ENCODE assay signal across 8 cellular contexts in genomic region chr20:48824830-48825550, GRCh38. TPM values are rescaled to one million over a fixed set of nuclear protein-coding genes. Genes with fewer than 3 reads are reported as not detected.
DNase-seq lines count a peak whose midpoint lies in the region; ATAC-seq, FAIRE-seq and TF ChIP-seq lines count a peak whose summit lies in the region.

No MANE protein-coding gene starts in this region.

- no peaks in the 10 kb centered on the region for H3K9me3 Mint-ChIP-seq in CD8-positive, alpha-beta T cell
- no peaks in the 10 kb centered on the region for H3K9me3 Mint-ChIP-seq in brain
- H3K9me3 Mint-ChIP-seq in neural crest cell, result no peaks in the 10 kb centered on the region

- H3K36me3 Mint-ChIP-seq in CD8-positive, alpha-beta T cell, result peaks cover 17% of the 10 kb centered on the region
- H3K36me3 Mint-ChIP-seq in brain (no peaks in the 10 kb centered on the region), neural crest cell (ENCODE audit: low read depth) (no peaks in the 10 kb centered on the region)

- no peak overlapping the region for H3K27ac Mint-ChIP-seq in CD8-positive, alpha-beta T cell
- H3K27ac Mint-ChIP-seq in brain, result peak overlapping the region; percentile 90 to 97 (median 96)
- H3K27ac Mint-ChIP-seq in neural crest cell (ENCODE audit: unreplicated experiment), result peak overlapping the region; percentile 67

- H3K27me3 Mint-ChIP-seq in CD8-positive, alpha-beta T cell (ENCODE audit: low read depth), result no peaks in the 10 kb centered on the region
- H3K27me3 Mint-ChIP-seq in brain, result peaks cover 24% of the 10 kb centered on the region
- H3K27me3 Mint-ChIP-seq in neural crest cell (ENCODE audit: low read depth), result no peaks in the 10 kb centered on the region

- H3K36me3 ChIP-seq in CD8-positive, alpha-beta T cell (ENCODE audit: insufficient read depth, low read length), result no peaks in the 10 kb centered on the region

- ATAC-seq in CD8-positive, alpha-beta T cell, result no peak
- no peak for ATAC-seq in GM19467 (IDR thresholded peaks at IDR 0.05; ENCODE audit: unreplicated experiment)
- no peak for ATAC-seq in left colon

- peak; percentile 64 for FAIRE-seq in HTR-8/SVneo (lab: Jason Lieb, UNC)

- no peak for TF ChIP-seq CTCF in CD8-positive, alpha-beta T cell (IDR thresholded peaks at IDR 0.05)
- no peak for TF ChIP-seq CTCF in brain (conservative IDR thresholded peaks at IDR 0.05)
- TF ChIP-seq CTCF in neural crest cell (conservative IDR thresholded peaks at IDR 0.05), result no peak

- CTCF ChIA-PET in CD8-positive, alpha-beta T cell (lab: Charles Lee), result interaction anchor here (1.0 to 1.3 kb wide), 2 partner anchors 59 to 80 kb away, joined by 3 to 4 read pairs; no protein-coding TSS in a partner anchor

- H3K4me1 ChIP-seq in CD8-positive, alpha-beta T cell (ENCODE audit: insufficient read depth, low read length), result peaks cover 65% of the 10 kb centered on the region

- peak overlapping the region; percentile 65 for H3K4me3 ChIP-seq in CD8-positive, alpha-beta T cell (ENCODE audit: low read depth, low read length)

- no peaks in the 10 kb centered on the region for H3K9me3 ChIP-seq in CD8-positive, alpha-beta T cell (ENCODE audit: low read length)

- DNase-seq in CD8-positive, alpha-beta T cell, result no peak
- DNase-seq in HTR-8/SVneo (ENCODE audit: insufficient read length, low spot score) (no peak), neural crest cell (ENCODE audit: low read depth, low spot score) (no peak), NCI-H1436 treated with DMSO at 0.1 percent for 48 hours (lab: John Stamatoyannopoulos, UW) (no peak), left colon (no peak)
- no peak for DNase-seq in stimulated activated CD4-positive, alpha-beta T cell treated with anti-CD3 and anti-CD28 coated beads, Interleukin-2, amount 100 ng/mL, for 48 hours

- H3K27ac ChIP-seq in CD8-positive, alpha-beta T cell (ENCODE audit: low read depth, low read length), result peak overlapping the region; percentile 22

- peaks cover 67% of the 10 kb centered on the region for H3K4me1 Mint-ChIP-seq in CD8-positive, alpha-beta T cell (ENCODE audit: low read depth)
- H3K4me1 Mint-ChIP-seq in brain (peaks cover 53% of the 10 kb centered on the region), neural crest cell (peaks cover 58% of the 10 kb centered on the region)

- intact Hi-C loops in CD8-positive, alpha-beta T cell (cut with DNase I, micrococcal nuclease), result loop anchor here (5.0 to 10.0 kb wide), 6 partner anchors 43 to 1320 kb away; partner anchors contain the start of genes B4GALT5 (in 2 of the 2), NCOA3 (in 1 of the 2), UBE2V1 (in 1 of the 2) and ZNFX1 (in 1 of the 2)
- intact Hi-C loops in left colon (cut with DNase I, micrococcal nuclease), result no loop called here

- H3K4me3 Mint-ChIP-seq in CD8-positive, alpha-beta T cell, result peak overlapping the region; percentile 96
- H3K4me3 Mint-ChIP-seq in brain (peak overlapping the region; percentile 92 to 97 (median 96)), neural crest cell (peak overlapping the region; percentile 99)

- H3K27me3 ChIP-seq in CD8-positive, alpha-beta T cell (ENCODE audit: insufficient read depth, low read length), result no peaks in the 10 kb centered on the region

- POLR2A ChIA-PET in CD8-positive, alpha-beta T cell (lab: Charles Lee), result interaction anchor here (1.7 to 4.0 kb wide), 2 partner anchors 65 to 90 kb away, joined by 3 to 18 read pairs; no protein-coding TSS in a partner anchor

RNA-seq across cellular contexts. Expression of gene PREX1, which starts 2.8 kb away (rescaled TPM):
- 100 to 1,000 TPM; 111 to 117 TPM for total RNA-seq in CD8-positive, alpha-beta T cell
- 64.3 TPM for polyA plus RNA-seq in brain (ENCODE audit: insufficient read depth, low read depth, low replicate concordance)
- total RNA-seq in neural crest cell, result 72.4 and 73.7 TPM in 2 replicates
- 10 to 100 TPM in 1 of 2 donors, 1 to 10 TPM in 1; 6.2 to 11.8 TPM for total RNA-seq in left colon

Comparison
In these comparisons a context has a peak if more than half of its experiments do, and no peak if none do; other contexts are left out.
1. intact Hi-C loops: an anchor here in CD8-positive, alpha-beta T cell (5.0 to 10.0 kb wide); none called in left colon.